8 cellular contexts compared by ENCODE assay signal in genomic region chr10:100998183-100998990, GRCh38. TPM values are rescaled to one million over a fixed set of nuclear protein-coding genes. Genes with fewer than 3 reads are reported as not detected.
A peak's percentile ranks its signal among the peaks of the same experiment; 100 is the strongest.
DNase-seq lines count a peak whose midpoint lies in the region; ATAC-seq and TF ChIP-seq lines count a peak whose summit lies in the region.

No MANE protein-coding gene starts in this region.

- H3K36me3 Mint-ChIP-seq in activated naive CD8-positive, alpha-beta T cell treated with anti-CD3 and anti-CD28 coated beads for 36 hours: peaks cover 11% of the 10 kb centered on the region
- peaks cover 4% of the 10 kb centered on the region for H3K36me3 Mint-ChIP-seq in type B pancreatic cell

- ATAC-seq in GM21360 (IDR thresholded peaks at IDR 0.05; ENCODE audit: unreplicated experiment): peak; percentile 19

- H3K27me3 Mint-ChIP-seq in activated naive CD8-positive, alpha-beta T cell treated with anti-CD3 and anti-CD28 coated beads for 36 hours: no peaks in the 10 kb centered on the region
- no peaks in the 10 kb centered on the region for H3K27me3 Mint-ChIP-seq in type B pancreatic cell

- peak overlapping the region; percentile 87 for H3K27ac Mint-ChIP-seq in activated naive CD8-positive, alpha-beta T cell treated with anti-CD3 and anti-CD28 coated beads for 36 hours
- peak overlapping the region; percentile 95 for H3K27ac Mint-ChIP-seq in type B pancreatic cell

- peak overlapping the region; percentile 87 for H3K9ac ChIP-seq in SK-N-MC (ENCODE audit: insufficient read length)

- no peaks in the 10 kb centered on the region for H3K9me3 ChIP-seq in SK-N-MC (ENCODE audit: low read depth, low read length)

- peaks cover 15% of the 10 kb centered on the region for H3K36me3 ChIP-seq in BJ (ENCODE audit: control insufficient read depth, insufficient read depth, low read length)
- H3K36me3 ChIP-seq in SK-N-MC (ENCODE audit: insufficient read depth, low read length): peaks cover 3% of the 10 kb centered on the region; the same call in 1 of the 2 replicates

- CTCF ChIA-PET in BJ (lab: Yijun Ruan, JAX): interaction anchor here (0.6 to 21.8 kb wide), 22 partner anchors 9 to 142 kb away, joined by 3 to 479 read pairs (median 5); partner anchors contain the start of genes KAZALD1, MRPL43, PDZD7 and SFXN3

- TF ChIP-seq POLR2A in NB4 (IDR thresholded peaks at IDR 0.05; ENCODE audit: extremely low read depth, insufficient read length): no peak

- peak overlapping the region; percentile 65 for H3K27ac ChIP-seq in SK-N-MC

- H3K9me3 Mint-ChIP-seq in activated naive CD8-positive, alpha-beta T cell treated with anti-CD3 and anti-CD28 coated beads for 36 hours: no peaks in the 10 kb centered on the region
- no peaks in the 10 kb centered on the region for H3K9me3 Mint-ChIP-seq in type B pancreatic cell

- TF ChIP-seq CTCF in BJ (IDR thresholded peaks at IDR 0.05; ENCODE audit: insufficient read depth, low read depth, low read length) (no peak), NB4 (IDR thresholded peaks at IDR 0.05; ENCODE audit: low read depth, low read length) (no peak), type B pancreatic cell (conservative IDR thresholded peaks at IDR 0.05) (no peak)

- H3K4me3 Mint-ChIP-seq in activated naive CD8-positive, alpha-beta T cell treated with anti-CD3 and anti-CD28 coated beads for 36 hours: peak overlapping the region; percentile 82
- peak overlapping the region; percentile 94 for H3K4me3 Mint-ChIP-seq in type B pancreatic cell

- no peaks in the 10 kb centered on the region for H3K27me3 ChIP-seq in BJ (ENCODE audit: control insufficient read depth, insufficient read depth, low read length)

- DNase-seq in BJ (ENCODE audit: low read depth) (no peak), NB4 (ENCODE audit: low read depth) (peak; percentile 86), SK-N-MC (ENCODE audit: low read depth, low spot score) (no peak), globus pallidus (ENCODE audit: low spot score) (peak; percentile 98), nucleus accumbens (lab: John Stamatoyannopoulos, UW) (peak; percentile 42 to 95 (median 86)), type B pancreatic cell (ENCODE audit: extremely low spot score, unreplicated experiment) (peak; percentile 92)
- peak; percentile 77 for DNase-seq in activated naive CD8-positive, alpha-beta T cell treated with anti-CD3 and anti-CD28 coated beads for 36 hours

- H3K4me1 Mint-ChIP-seq in activated naive CD8-positive, alpha-beta T cell treated with anti-CD3 and anti-CD28 coated beads for 36 hours: peaks cover 18% of the 10 kb centered on the region
- peaks cover 30% of the 10 kb centered on the region for H3K4me1 Mint-ChIP-seq in type B pancreatic cell (ENCODE audit: unreplicated experiment)

- POLR2A ChIA-PET in BJ (lab: Charles Lee): interaction anchor here (0.6 kb wide), 1 partner anchor 940 kb away, joined by 5 read pairs; no protein-coding TSS in a partner anchor

- H3K4me3 ChIP-seq in BJ (ENCODE audit: low read depth, low read length) (peak overlapping the region; percentile 71), NB4 (ENCODE audit: low read depth, low read length) (peak overlapping the region; percentile 66), SK-N-MC (peak overlapping the region; percentile 81)

RNA-seq across cellular contexts. Expression of gene LZTS2, which starts 1.2 kb away (rescaled TPM):
- 47.5 and 81.5 TPM in 2 replicates for polyA plus RNA-seq in BJ (2011; rRNA removed)
- polyA minus RNA-seq in BJ (2011; rRNA and poly(A)+ RNA removed): 50.0 and 80.8 TPM in 2 replicates
- 10 to 100 TPM; 10.4 to 12.1 TPM for total RNA-seq in activated naive CD8-positive, alpha-beta T cell treated with anti-CD3 and anti-CD28 coated beads for 36 hours
- 50.2 and 86.6 TPM in 2 replicates for total RNA-seq in type B pancreatic cell (ENCODE audit: low replicate concordance)

RNA-seq across cellular contexts. Expression of gene TWNK, which starts 11.0 kb away (rescaled TPM):
- polyA plus RNA-seq in BJ (2011; rRNA removed): 4.7 and 5.5 TPM in 2 replicates
- 4.6 and 5.9 TPM in 2 replicates for polyA minus RNA-seq in BJ (2011; rRNA and poly(A)+ RNA removed)
- 10 to 100 TPM; 40.6 to 41.9 TPM for total RNA-seq in activated naive CD8-positive, alpha-beta T cell treated with anti-CD3 and anti-CD28 coated beads for 36 hours
- 11.3 and 19.2 TPM in 2 replicates for total RNA-seq in type B pancreatic cell (ENCODE audit: low replicate concordance)

RNA-seq across cellular contexts. Expression of gene MRPL43, which starts 11.1 kb away (rescaled TPM):
- polyA plus RNA-seq in BJ (2011; rRNA removed): 77.3 and 123 TPM in 2 replicates
- polyA minus RNA-seq in BJ (2011; rRNA and poly(A)+ RNA removed): 18.6 and 22.8 TPM in 2 replicates
- 10 to 100 TPM; 56.3 to 58.1 TPM for total RNA-seq in activated naive CD8-positive, alpha-beta T cell treated with anti-CD3 and anti-CD28 coated beads for 36 hours
- 69.7 and 74.2 TPM in 2 replicates for total RNA-seq in type B pancreatic cell (ENCODE audit: low replicate concordance)

RNA-seq across cellular contexts. Expression of gene SEMA4G, which starts 29.1 kb away (rescaled TPM):
- polyA plus RNA-seq in BJ (2011; rRNA removed): 4.2 and 4.3 TPM in 2 replicates
- polyA minus RNA-seq in BJ (2011; rRNA and poly(A)+ RNA removed): 2.5 and 3.6 TPM in 2 replicates
- total RNA-seq in activated naive CD8-positive, alpha-beta T cell treated with anti-CD3 and anti-CD28 coated beads for 36 hours: 1 to 10 TPM in 1 of 2 experiments, under 1 TPM in 1; 0.89 to 1.0 TPM
- 28.0 and 46.0 TPM in 2 replicates for total RNA-seq in type B pancreatic cell (ENCODE audit: low replicate concordance)

RNA-seq across cellular contexts. Expression of gene PDZD7, which starts 32.5 kb away (rescaled TPM):
- 0.53 and 0.86 TPM in 2 replicates for polyA plus RNA-seq in BJ (2011; rRNA removed)
- 0.26 and 0.57 TPM in 2 replicates for polyA minus RNA-seq in BJ (2011; rRNA and poly(A)+ RNA removed)
- under 1 TPM; 0.14 to 0.66 TPM for total RNA-seq in activated naive CD8-positive, alpha-beta T cell treated with anti-CD3 and anti-CD28 coated beads for 36 hours
- 1.4 and 2.0 TPM in 2 replicates for total RNA-seq in type B pancreatic cell (ENCODE audit: low replicate concordance)

Comparison
In these comparisons a context has a peak if more than half of its experiments do, and no peak if none do; other contexts are left out.
1. DNase-seq: peak in NB4 (single experiment), activated naive CD8-positive, alpha-beta T cell treated with anti-CD3 and anti-CD28 coated beads for 36 hours (single experiment), globus pallidus (single experiment), nucleus accumbens (56 of 56) and type B pancreatic cell (single experiment); none in BJ (single experiment) and SK-N-MC (single experiment).
2. Peak in every context shown above with its lines, with median percentiles within 50 percentile points of each other: H3K4me3 ChIP-seq.